10 cellular contexts compared by ENCODE assay signal in genomic region chr12:89117448-89118034, GRCh38.
DNase-seq lines count a peak whose midpoint lies in the region; ATAC-seq and TF ChIP-seq lines count a peak whose summit lies in the region.
"Had no signal": no experiment of that assay in that cellular context is flagged by ENCODE, and none has a peak within 500 bp of the region (broad histone marks: within the 10 kb centered on the region; RNA-seq: fewer than 3 reads in every experiment).

No MANE protein-coding gene starts in this region.

- no peaks in the 10 kb centered on the region for H3K27me3 Mint-ChIP-seq in mesothelial cell of epicardium (ENCODE audit: low read depth)

- no peak for ATAC-seq in HG03097 (IDR thresholded peaks at IDR 0.05; ENCODE audit: low FRiP score, unreplicated experiment)
- no peak for ATAC-seq in gastroesophageal sphincter

- TF ChIP-seq POLR2A in gastroesophageal sphincter (IDR thresholded peaks at IDR 0.05) = no peak

- DNase-seq in DMS53 (lab: John Stamatoyannopoulos, UW) = peak; percentile 80
- DNase-seq in KBM-7 = peak; percentile 73
- peak; percentile 13 for DNase-seq in astrocyte of the hippocampus (ENCODE audit: low read depth, low spot score)
- DNase-seq in mesothelial cell of epicardium (ENCODE audit: low spot score in 2 of 2, unreplicated experiment in 2 of 2) = no peak
- DNase-seq in NCI-H2107 (lab: John Stamatoyannopoulos, UW) = no peak
- no peak for DNase-seq in ecto neural progenitor cell (ENCODE audit: low spot score)
- DNase-seq: NCI-H526 treated with DMSO at 0.1 percent for 48 hours had no signal

- H3K36me3 ChIP-seq in gastroesophageal sphincter = no peaks in the 10 kb centered on the region

- H3K27ac Mint-ChIP-seq in mesothelial cell of epicardium = peak overlapping the region; percentile 15

- no peak for TF ChIP-seq EP300 in gastroesophageal sphincter (IDR thresholded peaks at IDR 0.05)

- in situ Hi-C loops in KBM-7 (cut with MboI; ENCODE audit: low pct_unique_long_range_greater_than_20kb, low sequenced_read_pairs) = no loop called here

- H3K27ac ChIP-seq in gastroesophageal sphincter = no peak overlapping the region
- H3K27ac ChIP-seq: HL-60 had no signal

- no peaks in the 10 kb centered on the region for H3K9me3 Mint-ChIP-seq in mesothelial cell of epicardium

- no peaks in the 10 kb centered on the region for H3K9me3 ChIP-seq in gastroesophageal sphincter

- no peaks in the 10 kb centered on the region for H3K4me1 ChIP-seq in gastroesophageal sphincter

- H3K4me1 Mint-ChIP-seq in mesothelial cell of epicardium = peaks cover 8% of the 10 kb centered on the region

- no peak overlapping the region for H3K4me3 Mint-ChIP-seq in mesothelial cell of epicardium

- H3K36me3 Mint-ChIP-seq in mesothelial cell of epicardium = no peaks in the 10 kb centered on the region

- no peak overlapping the region for H3K4me3 ChIP-seq in gastroesophageal sphincter

- 20 to 27% methylated on average over 1 of the region's 2 CpGs for WGBS in gastroesophageal sphincter (ENCODE audit: low coverage in 1 of 2), 2 donors

- TF ChIP-seq CTCF in mesothelial cell of epicardium (IDR thresholded peaks at IDR 0.05; ENCODE audit: unreplicated experiment) (no peak), gastroesophageal sphincter (IDR thresholded peaks at IDR 0.05) (no peak)

- no peaks in the 10 kb centered on the region for H3K27me3 ChIP-seq in gastroesophageal sphincter

Comparison
In these comparisons a context has a peak if more than half of its experiments do, and no peak if none do; other contexts are left out.
1. DNase-seq: peak in DMS53 (single experiment), KBM-7 (single experiment) and astrocyte of the hippocampus (single experiment); none in mesothelial cell of epicardium (0 of 2), NCI-H2107 (single experiment) and ecto neural progenitor cell (single experiment).